In the genomic region with DNA sequence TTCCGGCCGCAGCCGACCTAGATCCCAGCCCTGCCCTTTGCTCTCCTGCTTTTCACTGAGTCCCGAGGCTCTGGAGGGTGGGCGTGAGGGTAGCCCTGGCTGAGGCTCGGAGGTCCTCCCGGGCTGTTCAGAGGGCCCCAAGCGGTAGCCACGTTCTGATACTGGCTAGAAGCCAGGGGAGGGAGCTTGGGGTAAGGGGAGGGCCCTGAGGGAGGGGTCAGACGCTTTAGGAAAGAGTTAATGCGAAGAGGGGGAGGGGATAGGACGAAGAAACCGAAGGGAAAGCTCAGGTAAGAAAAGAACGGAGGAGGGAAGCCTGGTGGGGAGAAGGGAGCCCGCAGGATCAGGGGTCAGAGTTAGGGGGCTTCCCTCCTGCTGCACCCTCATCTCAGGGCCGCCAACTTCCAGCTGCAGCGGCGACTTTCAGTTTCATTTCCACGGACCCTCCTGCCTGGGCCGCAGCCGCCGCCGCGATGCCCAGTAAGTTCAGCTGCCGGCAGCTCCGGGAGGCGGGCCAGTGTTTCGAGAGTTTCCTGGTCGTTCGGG, we compare ENCODE assay signal across 8 cellular contexts. TPM values are rescaled to one million over a fixed set of nuclear protein-coding genes. Genes with fewer than 3 reads are reported as not detected.
DNase-seq lines count a peak whose midpoint lies in the region; ATAC-seq and TF ChIP-seq lines count a peak whose summit lies in the region.

A gene with protein sequence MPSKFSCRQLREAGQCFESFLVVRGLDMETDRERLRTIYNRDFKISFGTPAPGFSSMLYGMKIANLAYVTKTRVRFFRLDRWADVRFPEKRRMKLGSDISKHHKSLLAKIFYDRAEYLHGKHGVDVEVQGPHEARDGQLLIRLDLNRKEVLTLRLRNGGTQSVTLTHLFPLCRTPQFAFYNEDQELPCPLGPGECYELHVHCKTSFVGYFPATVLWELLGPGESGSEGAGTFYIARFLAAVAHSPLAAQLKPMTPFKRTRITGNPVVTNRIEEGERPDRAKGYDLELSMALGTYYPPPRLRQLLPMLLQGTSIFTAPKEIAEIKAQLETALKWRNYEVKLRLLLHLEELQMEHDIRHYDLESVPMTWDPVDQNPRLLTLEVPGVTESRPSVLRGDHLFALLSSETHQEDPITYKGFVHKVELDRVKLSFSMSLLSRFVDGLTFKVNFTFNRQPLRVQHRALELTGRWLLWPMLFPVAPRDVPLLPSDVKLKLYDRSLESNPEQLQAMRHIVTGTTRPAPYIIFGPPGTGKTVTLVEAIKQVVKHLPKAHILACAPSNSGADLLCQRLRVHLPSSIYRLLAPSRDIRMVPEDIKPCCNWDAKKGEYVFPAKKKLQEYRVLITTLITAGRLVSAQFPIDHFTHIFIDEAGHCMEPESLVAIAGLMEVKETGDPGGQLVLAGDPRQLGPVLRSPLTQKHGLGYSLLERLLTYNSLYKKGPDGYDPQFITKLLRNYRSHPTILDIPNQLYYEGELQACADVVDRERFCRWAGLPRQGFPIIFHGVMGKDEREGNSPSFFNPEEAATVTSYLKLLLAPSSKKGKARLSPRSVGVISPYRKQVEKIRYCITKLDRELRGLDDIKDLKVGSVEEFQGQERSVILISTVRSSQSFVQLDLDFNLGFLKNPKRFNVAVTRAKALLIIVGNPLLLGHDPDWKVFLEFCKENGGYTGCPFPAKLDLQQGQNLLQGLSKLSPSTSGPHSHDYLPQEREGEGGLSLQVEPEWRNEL (plus strand): TSS at position 220 of the 546 bp plus-strand sequence. CDS start 254 bp downstream, at position 474.

- H3K9me3 Mint-ChIP-seq in activated CD8-positive, alpha-beta T cell treated with anti-CD3 and anti-CD28 coated beads, Interleukin-2, amount 10 ng/mL, durations not matched to agents 7 days and 5 days (ENCODE audit: insufficient read depth): no peaks in the 10 kb centered on the region
- H3K9me3 Mint-ChIP-seq in memory B cell: no peaks in the 10 kb centered on the region

- H3K9me3 ChIP-seq in effector memory CD4-positive, alpha-beta T cell (ENCODE audit: control insufficient read depth, low read length): no peaks in the 10 kb centered on the region

- H3K27me3 ChIP-seq in effector memory CD4-positive, alpha-beta T cell (replicated peaks; ENCODE audit: control insufficient read depth, insufficient read depth, low read length, poor library complexity, severe bottlenecking): no peaks in the 10 kb centered on the region

- CTCF ChIA-PET in activated CD8-positive, alpha-beta T cell treated with anti-CD3 and anti-CD28 coated beads, Interleukin-2, amount 10 ng/mL, durations not matched to agents 7 days and 5 days (lab: Charles Lee): interaction anchor here (0.8 to 4.3 kb wide), 11 partner anchors 21 to 173 kb away, joined by 3 to 19 read pairs (median 5); partner anchors contain the start of gene PPM1J

- peaks cover 47% of the 10 kb centered on the region for H3K4me1 Mint-ChIP-seq in activated CD8-positive, alpha-beta T cell treated with anti-CD3 and anti-CD28 coated beads, Interleukin-2, amount 10 ng/mL, durations not matched to agents 7 days and 5 days (ENCODE audit: low read depth)
- H3K4me1 Mint-ChIP-seq in memory B cell: peaks cover 37% of the 10 kb centered on the region

- H3K27me3 Mint-ChIP-seq in activated CD8-positive, alpha-beta T cell treated with anti-CD3 and anti-CD28 coated beads, Interleukin-2, amount 10 ng/mL, durations not matched to agents 7 days and 5 days (ENCODE audit: low read depth): no peaks in the 10 kb centered on the region
- H3K27me3 Mint-ChIP-seq in memory B cell: no peaks in the 10 kb centered on the region

- ATAC-seq in HG03378 (IDR thresholded peaks at IDR 0.05; ENCODE audit: unreplicated experiment) (peak; percentile 43), memory B cell (ENCODE audit: low read depth) (peak; percentile 55)
- peak; percentile 77 for ATAC-seq in activated CD8-positive, alpha-beta T cell treated with anti-CD3 and anti-CD28 coated beads, Interleukin-2, amount 10 ng/mL, durations not matched to agents 7 days and 5 days

- peak; percentile 60 for DNase-seq in AG08395 (ENCODE audit: low spot score)
- DNase-seq in NCI-H774 (lab: John Stamatoyannopoulos, UW): peak; percentile 65
- peak; percentile 75 for DNase-seq in activated CD8-positive, alpha-beta T cell treated with anti-CD3 and anti-CD28 coated beads, Interleukin-2, amount 10 ng/mL, durations not matched to agents 7 days and 5 days
- DNase-seq in effector memory CD4-positive, alpha-beta T cell: peak; percentile 35 to 46 (median 40)
- peak; percentile 17 to 34 for DNase-seq in memory B cell (ENCODE audit: low spot score in 2 of 2)
- peak; percentile 40 for DNase-seq in stimulated activated CD8-positive, alpha-beta memory T cell treated with anti-CD3 and anti-CD28 coated beads, Interleukin-12 subunit alpha, Interleukin-12 subunit beta, amount 100 ng/mL, for 4 hours (ENCODE audit: low read depth)

- H3K4me1 ChIP-seq in effector memory CD4-positive, alpha-beta T cell (ENCODE audit: control insufficient read depth, insufficient read depth, low read length, poor library complexity, severe bottlenecking): peaks cover 19% of the 10 kb centered on the region

- H3K27ac ChIP-seq in effector memory CD4-positive, alpha-beta T cell (ENCODE audit: insufficient read depth, low read length, poor library complexity, severe bottlenecking): peak within 1 kb of the TSS; percentile 79

- peak within 1 kb of the TSS; percentile 97 for H3K27ac Mint-ChIP-seq in activated CD8-positive, alpha-beta T cell treated with anti-CD3 and anti-CD28 coated beads, Interleukin-2, amount 10 ng/mL, durations not matched to agents 7 days and 5 days
- H3K27ac Mint-ChIP-seq in memory B cell: peak within 1 kb of the TSS; percentile 94

- peak; percentile 59 for TF ChIP-seq POLR2A in GM19099 (IDR thresholded peaks at IDR 0.05; ENCODE audit: extremely low read depth, insufficient read length, low read depth)

- H3K36me3 Mint-ChIP-seq in activated CD8-positive, alpha-beta T cell treated with anti-CD3 and anti-CD28 coated beads, Interleukin-2, amount 10 ng/mL, durations not matched to agents 7 days and 5 days (ENCODE audit: low read depth): peaks cover 64% of the 10 kb centered on the region
- H3K36me3 Mint-ChIP-seq in memory B cell: peaks cover 17% of the 10 kb centered on the region

- H3K4me3 Mint-ChIP-seq in activated CD8-positive, alpha-beta T cell treated with anti-CD3 and anti-CD28 coated beads, Interleukin-2, amount 10 ng/mL, durations not matched to agents 7 days and 5 days: peak within 1 kb of the TSS; percentile 95
- H3K4me3 Mint-ChIP-seq in memory B cell: peak within 1 kb of the TSS; percentile 100

- peaks cover 5% of the 10 kb centered on the region for H3K36me3 ChIP-seq in effector memory CD4-positive, alpha-beta T cell (ENCODE audit: control insufficient read depth, insufficient read depth, low read length)

- POLR2A ChIA-PET in activated CD8-positive, alpha-beta T cell treated with anti-CD3 and anti-CD28 coated beads, Interleukin-2, amount 10 ng/mL, durations not matched to agents 7 days and 5 days (lab: Charles Lee): interaction anchor here (0.6 to 4.6 kb wide), 19 partner anchors 9 to 173 kb away, joined by 3 to 46 read pairs (median 5); partner anchors contain the start of genes CAPZA1 and ST7L

- peak within 1 kb of the TSS; percentile 95 for H3K4me3 ChIP-seq in effector memory CD4-positive, alpha-beta T cell (ENCODE audit: insufficient read depth, low read depth, low read length, poor library complexity, severe bottlenecking)

RNA-seq across cellular contexts. Expression of the gene that starts here (rescaled TPM):
- 100 to 1,000 TPM; 120 TPM for total RNA-seq in activated CD8-positive, alpha-beta T cell treated with anti-CD3 and anti-CD28 coated beads, Interleukin-2, amount 10 ng/mL, durations not matched to agents 7 days and 5 days

Comparison
In these comparisons a context has a peak if more than half of its experiments do, and no peak if none do; other contexts are left out.
1. Peak in every context shown above with its lines: DNase-seq, ATAC-seq, H3K4me3 ChIP-seq and H3K27ac ChIP-seq.